Comparison of ENCODE assay signal across 9 cellular contexts in genomic region chr15:31870336-31871158, GRCh38. TPM values are rescaled to one million over a fixed set of nuclear protein-coding genes. Genes with fewer than 3 reads are reported as not detected.
DNase-seq lines count a peak whose midpoint lies in the region; ATAC-seq, FAIRE-seq and TF ChIP-seq lines count a peak whose summit lies in the region.
"Had no signal": no experiment of that assay in that cellular context is flagged by ENCODE, and none has a peak within 500 bp of the region (broad histone marks: within the 10 kb centered on the region; RNA-seq: fewer than 3 reads in every experiment).

TSS of gene OTUD7A (minus strand) at chr15:31870673.

- peaks cover 10% of the 10 kb centered on the region for H3K27me3 Mint-ChIP-seq in CD8-positive, alpha-beta T cell (ENCODE audit: low read depth)

- intact Hi-C loops in CD8-positive, alpha-beta T cell (cut with DNase I, micrococcal nuclease): loop anchor here in 1 of 2 experiments (5.0 to 10.0 kb wide), 2 partner anchors 543 to 876 kb away; partner anchors contain the start of genes KLF13 and MTMR10
- intact Hi-C loops in endothelial cell of umbilical vein (cut with micrococcal nuclease): no loop called here

- H3K9me3 Mint-ChIP-seq in CD8-positive, alpha-beta T cell: no peaks in the 10 kb centered on the region

- DNase-seq in CD8-positive, alpha-beta T cell: peak; percentile 66 to 93 (median 82)
- DNase-seq in GM20000 (ENCODE audit: low spot score): peak; percentile 94
- DNase-seq in HT-29 (ENCODE audit: low spot score): peak; percentile 74
- DNase-seq in NOMO-1 treated with dmso at 0.1 percent for 144 hours (lab: John Stamatoyannopoulos, UW; ENCODE audit: unreplicated experiment): peak; percentile 61
- peak; percentile 84 for DNase-seq in activated CD8-positive, alpha-beta memory T cell treated with anti-CD3 and anti-CD28 coated beads, Interleukin-2, amount 50 U/mL, for 4 hours
- DNase-seq in endothelial cell of umbilical vein (ENCODE audit: low read depth, low spot score): peak; percentile 71
- peak; percentile 88 for DNase-seq in middle frontal gyrus (ENCODE audit: extremely low spot score, low spot score)
- peak; percentile 57 to 73 for DNase-seq in stimulated activated CD8-positive, alpha-beta memory T cell treated with anti-CD3 and anti-CD28 coated beads, Interleukin-15, amount 100 ng/mL, for 4 hours (ENCODE audit: low read depth in 2 of 2)

- H3K4me1 Mint-ChIP-seq in CD8-positive, alpha-beta T cell (ENCODE audit: low read depth): peaks cover 13% of the 10 kb centered on the region

- peak within 1 kb of the TSS; percentile 87 for H3K4me3 Mint-ChIP-seq in CD8-positive, alpha-beta T cell

- peaks cover 10% of the 10 kb centered on the region for H3K4me1 ChIP-seq in CD8-positive, alpha-beta T cell (ENCODE audit: insufficient read depth, low read length)
- peaks cover 3% of the 10 kb centered on the region for H3K4me1 ChIP-seq in endothelial cell of umbilical vein (ENCODE audit: control insufficient read depth, extremely low read depth, insufficient read depth, low read length)

- no peaks in the 10 kb centered on the region for H3K9me1 ChIP-seq in endothelial cell of umbilical vein (replicated peaks; ENCODE audit: control insufficient read depth, extremely low read depth, insufficient read depth, low read length)

- no peaks in the 10 kb centered on the region for H3K36me3 ChIP-seq in CD8-positive, alpha-beta T cell (ENCODE audit: insufficient read depth, low read length)
- H3K36me3 ChIP-seq in endothelial cell of umbilical vein (ENCODE audit: control insufficient read depth in 2 of 2, extremely low read depth in 1 of 2, insufficient read depth in 2 of 2, low read length in 2 of 2): no peaks in the 10 kb centered on the region

- peak within 1 kb of the TSS; percentile 4 for H3K9ac ChIP-seq in endothelial cell of umbilical vein (replicated peaks; ENCODE audit: extremely low read depth, insufficient read depth, low read length)

- dilution Hi-C loops in endothelial cell of umbilical vein (cut with MboI; ENCODE audit: extremely low pct_ligation_motif_present, low sequenced_read_pairs): no loop called here

- H3K27ac ChIP-seq in CD8-positive, alpha-beta T cell (ENCODE audit: low read depth, low read length): peak within 1 kb of the TSS; percentile 52
- no peak within 1 kb of the TSS for H3K27ac ChIP-seq in endothelial cell of umbilical vein (ENCODE audit: insufficient read depth, low read depth, low read length)

- no TSS peak for BruUV-seq in endothelial cell of umbilical vein (replicated peaks; lab: Mats Ljungman, UMichigan)

- no peak for TF ChIP-seq CTCF in CD8-positive, alpha-beta T cell (IDR thresholded peaks at IDR 0.05)
- no peak for TF ChIP-seq CTCF in GM20000 (IDR thresholded peaks at IDR 0.05; ENCODE audit: extremely low read depth, missing control alignments)
- TF ChIP-seq CTCF in endothelial cell of umbilical vein (IDR thresholded peaks at IDR 0.05; ENCODE audit: extremely low read depth in 1 of 2, insufficient read depth in 1 of 2, low read depth in 1 of 2, low read length in 2 of 2): no peak

- peak within 1 kb of the TSS; percentile 79 for H3K4me2 ChIP-seq in endothelial cell of umbilical vein (ENCODE audit: insufficient read depth, low read length)

- H4K20me1 ChIP-seq in endothelial cell of umbilical vein (replicated peaks; ENCODE audit: control insufficient read depth, extremely low read depth, insufficient read depth, low read length): no peaks in the 10 kb centered on the region

- H3K27ac Mint-ChIP-seq in CD8-positive, alpha-beta T cell: peak within 1 kb of the TSS; percentile 85

- CTCF ChIA-PET in CD8-positive, alpha-beta T cell (lab: Charles Lee): interaction anchor here (0.7 kb wide), 1 partner anchor 448 kb away, joined by 3 read pairs; no protein-coding TSS in a partner anchor
- CTCF ChIA-PET in endothelial cell of umbilical vein (lab: Charles Lee): no interaction called here

- TF ChIP-seq POLR2A in endothelial cell of umbilical vein (IDR thresholded peaks at IDR 0.05; ENCODE audit: low read depth, low read length): no peak

- H3K27me3 ChIP-seq in CD8-positive, alpha-beta T cell (ENCODE audit: insufficient read depth, low read length): no peaks in the 10 kb centered on the region
- peaks cover 8 to 9% of the 10 kb centered on the region in 2 experiments for H3K27me3 ChIP-seq in endothelial cell of umbilical vein (ENCODE audit: control insufficient read depth in 2 of 2, insufficient read depth in 2 of 2, low read length in 2 of 2)

- POLR2A ChIA-PET in CD8-positive, alpha-beta T cell (lab: Charles Lee): no interaction called here
- POLR2A ChIA-PET in endothelial cell of umbilical vein (lab: Charles Lee): no interaction called here

- H3K9me3 ChIP-seq in CD8-positive, alpha-beta T cell (ENCODE audit: low read length): no peaks in the 10 kb centered on the region
- H3K9me3 ChIP-seq in endothelial cell of umbilical vein (replicated peaks; ENCODE audit: control insufficient read depth, insufficient read depth, low read length): no peaks in the 10 kb centered on the region

- peak; percentile 28 for FAIRE-seq in endothelial cell of umbilical vein (lab: Jason Lieb, UNC)
- FAIRE-seq: colon had no signal

- peak within 1 kb of the TSS; percentile 100 for H2AFZ ChIP-seq in endothelial cell of umbilical vein (ENCODE audit: low read depth, low read length)

- peaks cover 5% of the 10 kb centered on the region for H3K36me3 Mint-ChIP-seq in CD8-positive, alpha-beta T cell

- H3K4me3 ChIP-seq in CD8-positive, alpha-beta T cell (ENCODE audit: low read depth, low read length): peak within 1 kb of the TSS; percentile 83
- H3K4me3 ChIP-seq in endothelial cell of umbilical vein (replicated peaks in 1 of 3; ENCODE audit: insufficient read depth in 1 of 3, low read depth in 1 of 3, low read length in 3 of 3): peak within 1 kb of the TSS; percentile 45 to 58 (median 53)

- ATAC-seq in CD8-positive, alpha-beta T cell: peak; percentile 87

- H3K79me2 ChIP-seq in endothelial cell of umbilical vein (ENCODE audit: control insufficient read depth, insufficient read depth, low read length): no peaks in the 10 kb centered on the region

TF ChIP-seq in endothelial cell of umbilical vein, 7 proteins besides CTCF, POLR2A, EP300 and RAD21:
- TF ChIP-seq FOS (IDR thresholded peaks at IDR 0.05; ENCODE audit: borderline replicate concordance, insufficient read depth, low read length): no peak
- no peak for TF ChIP-seq MAX (IDR thresholded peaks at IDR 0.05; ENCODE audit: insufficient read depth, insufficient read length)
- TF ChIP-seq GATA2 (IDR thresholded peaks at IDR 0.05; ENCODE audit: insufficient read depth, insufficient read length, low read depth, low read length): no peak
- no peak for TF ChIP-seq JUN (IDR thresholded peaks at IDR 0.05; ENCODE audit: borderline replicate concordance, insufficient read depth, insufficient read length, low read depth)
- no peak for TF ChIP-seq POLR2AphosphoS5 (IDR thresholded peaks at IDR 0.05; ENCODE audit: insufficient read depth, low read depth, low read length)
- no peak for TF ChIP-seq EZH2 (IDR thresholded peaks at IDR 0.05; ENCODE audit: borderline replicate concordance, low read depth, low read length, severe bottlenecking)
- no peak for TF ChIP-seq MYC (IDR thresholded peaks at IDR 0.05; ENCODE audit: low read depth, low read length)

RNA-seq across cellular contexts. Expression of gene OTUD7A, which starts in this region (rescaled TPM):
- 1 to 10 TPM; 1.7 to 1.8 TPM for total RNA-seq in CD8-positive, alpha-beta T cell
- 0.10 and 0.31 TPM in 2 replicates for total RNA-seq in HT-29 (2014; rRNA removed; shearing (Covaris generic))
- total RNA-seq in endothelial cell of umbilical vein: 0.02 and 0.07 TPM in 2 replicates
- polyA plus RNA-seq in endothelial cell of umbilical vein: under 0.01 and 0.02 TPM in 2 replicates
- 0.06 TPM in 1 of 2 replicates, not detected in the other for polyA plus RNA-seq in endothelial cell of umbilical vein (2011; cell fraction: cytosol; rRNA removed)
- 0.03 and 0.29 TPM in 2 replicates for polyA plus RNA-seq in endothelial cell of umbilical vein (2011; cell fraction: nucleus; rRNA removed)
- polyA plus RNA-seq in endothelial cell of umbilical vein (2012): 0.01 TPM in 1 of 2 replicates, not detected in the other
- polyA minus RNA-seq in endothelial cell of umbilical vein: not detected in 2 replicates
- polyA minus RNA-seq in endothelial cell of umbilical vein (2011; cell fraction: cytosol; rRNA and poly(A)+ RNA removed): 0.51 TPM
- 0.05 and 0.14 TPM in 2 replicates for polyA minus RNA-seq in endothelial cell of umbilical vein (2011; cell fraction: nucleus; rRNA and poly(A)+ RNA removed)

Comparison
In these comparisons a context has a peak if more than half of its experiments do, and no peak if none do; other contexts are left out.
1. Peak in DNase-seq in HT-29; RNA of the gene not detected or under 1 TPM.
2. Peak in DNase-seq, H3K4me3 ChIP-seq, H3K9ac ChIP-seq and H3K4me2 ChIP-seq in endothelial cell of umbilical vein; RNA of the gene not detected or under 1 TPM.